Comparison of ENCODE assay signal across 22 cellular contexts in the genomic region with DNA sequence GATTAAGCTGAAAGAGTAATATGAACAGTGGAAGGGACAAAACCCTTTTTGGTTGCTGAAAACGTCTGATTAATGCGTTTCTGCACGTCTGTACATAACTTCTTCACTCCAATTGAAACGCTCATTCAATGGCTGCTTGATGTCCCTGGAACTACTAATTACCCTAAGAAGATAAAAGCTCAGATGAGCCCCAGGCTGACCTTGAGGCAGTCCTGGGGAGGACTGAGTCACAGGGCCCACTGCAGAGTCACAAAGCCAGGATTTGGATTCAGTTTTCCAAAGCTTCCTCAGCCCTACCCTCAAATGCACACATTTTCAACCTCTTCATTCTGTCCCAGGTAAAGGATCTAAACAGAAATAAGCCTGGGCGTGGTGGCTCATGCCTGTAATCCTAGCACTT.
A peak's percentile ranks its signal among the peaks of the same experiment; 100 is the strongest.
DNase-seq lines count a peak whose midpoint lies in the region; ATAC-seq and TF ChIP-seq lines count a peak whose summit lies in the region.
"Had no signal": no experiment of that assay in that cellular context is flagged by ENCODE, and none has a peak within 500 bp of the region (broad histone marks: within the 10 kb centered on the region; RNA-seq: fewer than 3 reads in every experiment).

No MANE protein-coding gene starts in this region.

- no peaks in the 10 kb centered on the region for H3K36me3 ChIP-seq in GM23338 (ENCODE audit: insufficient read depth)
- H3K36me3 ChIP-seq: BE2C; BLaER1 treated with 17β-estradiol and CSF1 and Interleukin-3, amounts not matched to agents 10 nM and 100 nM had no signal

- H3K4me3 ChIP-seq in GM23338 = no peak overlapping the region
- H3K4me3 ChIP-seq: A549; BLaER1 treated with 17β-estradiol and CSF1 and Interleukin-3, amounts not matched to agents 10 nM and 100 nM; GM23248 had no signal

- no peaks in the 10 kb centered on the region for H3F3A ChIP-seq in GM23338 (replicated peaks; ENCODE audit: low read depth)

- intact Hi-C loops in activated T-helper 1 cell treated with anti-CD3 and anti-CD28 coated beads, Interleukin-12 subunit alpha, Interleukin-12 subunit beta, Interleukin-2, Interleukin-4 antibody, amounts not matched to agents 30 ng/mL and 10 ng/mL and 1 ng/mL, durations not matched to agents 14 hours and 24 hours and 36 hours (cut with micrococcal nuclease) = no loop called here

- H3K4me2 ChIP-seq in GM23338 = no peak overlapping the region
- H3K4me2 ChIP-seq: A549 had no signal

- H4K20me1 ChIP-seq in GM23338 (replicated peaks; ENCODE audit: insufficient read depth) = no peaks in the 10 kb centered on the region
- H4K20me1 ChIP-seq: BLaER1 treated with 17β-estradiol and CSF1 and Interleukin-3, amounts not matched to agents 10 nM and 100 nM had no signal

- no peaks in the 10 kb centered on the region for H3K79me2 ChIP-seq in GM23338 (replicated peaks; ENCODE audit: insufficient read depth)

- no peak overlapping the region for H3K27ac ChIP-seq in GM23338 (ENCODE audit: low read depth)
- H3K27ac ChIP-seq: A549; BLaER1 treated with 17β-estradiol and CSF1 and Interleukin-3, amounts not matched to agents 10 nM and 100 nM; GM23248 had no signal

- H3K27ac Mint-ChIP-seq in GM23338 = no peak overlapping the region
- H3K27ac Mint-ChIP-seq in stimulated activated naive B cell treated with anti-CD40 and anti-IgM and Interleukin-4, amounts not matched to agents 10 μg/mL and 1 μg/mL and 100 μg/mL, for 72 hours = peak overlapping the region; percentile 33
- H3K27ac Mint-ChIP-seq in activated T-helper 1 cell treated with anti-CD3 and anti-CD28 coated beads, Interleukin-12 subunit alpha, Interleukin-12 subunit beta, Interleukin-2, Interleukin-4 antibody, amounts not matched to agents 30 ng/mL and 10 ng/mL and 1 ng/mL, durations not matched to agents 14 hours and 24 hours and 36 hours = no peak overlapping the region
- H3K27ac Mint-ChIP-seq: CD4-positive, alpha-beta memory T cell; H9; HFFc6 had no signal

- H3K27me3 Mint-ChIP-seq in GM23338 (ENCODE audit: insufficient read depth, low read depth, poor library complexity) = peaks cover under 1% of the 10 kb centered on the region
- peaks cover 0 to 4% of the 10 kb centered on the region in 2 donors for H3K27me3 Mint-ChIP-seq in stimulated activated naive B cell treated with anti-CD40 and anti-IgM and Interleukin-4, amounts not matched to agents 10 μg/mL and 1 μg/mL and 100 μg/mL, for 72 hours
- H3K27me3 Mint-ChIP-seq in activated T-helper 1 cell treated with anti-CD3 and anti-CD28 coated beads, Interleukin-12 subunit alpha, Interleukin-12 subunit beta, Interleukin-2, Interleukin-4 antibody, amounts not matched to agents 30 ng/mL and 10 ng/mL and 1 ng/mL, durations not matched to agents 14 hours and 24 hours and 36 hours (ENCODE audit: insufficient read depth) = no peaks in the 10 kb centered on the region

- H3K4me1 ChIP-seq in GM23338 (ENCODE audit: insufficient read depth) = no peaks in the 10 kb centered on the region
- H3K4me1 ChIP-seq: A549 had no signal

- peaks cover 13% of the 10 kb centered on the region for H3K9me2 ChIP-seq in GM23338 (ENCODE audit: insufficient read depth)

- H2AFZ ChIP-seq in GM23338 = peak overlapping the region; percentile 72; the same call in 1 of the 2 replicates
- H2AFZ ChIP-seq: GM23248 had no signal

- no peaks in the 10 kb centered on the region for H3K27me3 ChIP-seq in GM23338 (ENCODE audit: insufficient read depth)
- H3K27me3 ChIP-seq: BE2C; BLaER1 treated with 17β-estradiol and CSF1 and Interleukin-3, amounts not matched to agents 10 nM and 100 nM had no signal

- no peaks in the 10 kb centered on the region; the same call in 1 of the 3 replicates for H3K9me3 Mint-ChIP-seq in GM23338
- H3K9me3 Mint-ChIP-seq in stimulated activated naive B cell treated with anti-CD40 and anti-IgM and Interleukin-4, amounts not matched to agents 10 μg/mL and 1 μg/mL and 100 μg/mL, for 72 hours = peaks cover 5 to 9% of the 10 kb centered on the region in 2 donors
- peaks cover 9% of the 10 kb centered on the region for H3K9me3 Mint-ChIP-seq in activated T-helper 1 cell treated with anti-CD3 and anti-CD28 coated beads, Interleukin-12 subunit alpha, Interleukin-12 subunit beta, Interleukin-2, Interleukin-4 antibody, amounts not matched to agents 30 ng/mL and 10 ng/mL and 1 ng/mL, durations not matched to agents 14 hours and 24 hours and 36 hours
- H3K9me3 Mint-ChIP-seq: H9 had no signal

- DNase-seq in EH (ENCODE audit: low read depth) = peak; percentile 20
- DNase-seq in GM23338 (ENCODE audit: low spot score) = no peak
- peak; percentile 36 for DNase-seq in M059J (ENCODE audit: low read depth)
- no peak for DNase-seq in stimulated activated naive B cell treated with anti-CD40 and anti-IgM and Interleukin-4, amounts not matched to agents 10 μg/mL and 1 μg/mL and 100 μg/mL, for 72 hours
- DNase-seq in activated T-helper 1 cell treated with anti-CD3 and anti-CD28 coated beads, Interleukin-12 subunit alpha, Interleukin-12 subunit beta, Interleukin-2, Interleukin-4 antibody, amounts not matched to agents 30 ng/mL and 10 ng/mL and 1 ng/mL, durations not matched to agents 14 hours and 24 hours and 36 hours (ENCODE audit: low spot score) = no peak
- DNase-seq in NCI-H1436 treated with DMSO at 0.1 percent for 48 hours (lab: John Stamatoyannopoulos, UW) = no peak
- DNase-seq: 8988T; ACHN; AML-193; BE2C; Calu3; CD4-positive, alpha-beta memory T cell; COR-L47; DMS53; DMS79 treated with DMSO at 0.1 percent for 48 hours; GF-D8; GM23248; H9; HFFc6 had no signal

- ATAC-seq in GM23338 (no peak), GM21576 (IDR thresholded peaks at IDR 0.05; ENCODE audit: unreplicated experiment) (no peak)
- ATAC-seq in stimulated activated naive B cell treated with anti-CD40 and anti-IgM and Interleukin-4, amounts not matched to agents 10 μg/mL and 1 μg/mL and 100 μg/mL, for 72 hours (replicated peaks) = no peak
- ATAC-seq: A549 had no signal

- no peak for TF ChIP-seq CTCF in GM23338 (conservative IDR thresholded peaks at IDR 0.05; ENCODE audit: low read depth in 2 of 2)

- no peaks in the 10 kb centered on the region; the same call in 2 of the 3 replicates for H3K36me3 Mint-ChIP-seq in GM23338 (ENCODE audit: low read depth)
- H3K36me3 Mint-ChIP-seq in stimulated activated naive B cell treated with anti-CD40 and anti-IgM and Interleukin-4, amounts not matched to agents 10 μg/mL and 1 μg/mL and 100 μg/mL, for 72 hours = peaks cover 0 to 9% of the 10 kb centered on the region in 2 donors
- H3K36me3 Mint-ChIP-seq in activated T-helper 1 cell treated with anti-CD3 and anti-CD28 coated beads, Interleukin-12 subunit alpha, Interleukin-12 subunit beta, Interleukin-2, Interleukin-4 antibody, amounts not matched to agents 30 ng/mL and 10 ng/mL and 1 ng/mL, durations not matched to agents 14 hours and 24 hours and 36 hours (ENCODE audit: low read depth) = peaks cover 2% of the 10 kb centered on the region
- H3K36me3 Mint-ChIP-seq: CD4-positive, alpha-beta memory T cell had no signal

- H3K4me3 Mint-ChIP-seq in GM23338 = no peak overlapping the region
- H3K4me3 Mint-ChIP-seq in stimulated activated naive B cell treated with anti-CD40 and anti-IgM and Interleukin-4, amounts not matched to agents 10 μg/mL and 1 μg/mL and 100 μg/mL, for 72 hours = no peak overlapping the region
- H3K4me3 Mint-ChIP-seq in activated T-helper 1 cell treated with anti-CD3 and anti-CD28 coated beads, Interleukin-12 subunit alpha, Interleukin-12 subunit beta, Interleukin-2, Interleukin-4 antibody, amounts not matched to agents 30 ng/mL and 10 ng/mL and 1 ng/mL, durations not matched to agents 14 hours and 24 hours and 36 hours = no peak overlapping the region
- H3K4me3 Mint-ChIP-seq: CD4-positive, alpha-beta memory T cell; H9; HFFc6 had no signal

- peaks cover 6% of the 10 kb centered on the region for H3K4me1 Mint-ChIP-seq in GM23338
- peaks cover 5 to 7% of the 10 kb centered on the region in 2 donors for H3K4me1 Mint-ChIP-seq in stimulated activated naive B cell treated with anti-CD40 and anti-IgM and Interleukin-4, amounts not matched to agents 10 μg/mL and 1 μg/mL and 100 μg/mL, for 72 hours
- peaks cover 11% of the 10 kb centered on the region for H3K4me1 Mint-ChIP-seq in activated T-helper 1 cell treated with anti-CD3 and anti-CD28 coated beads, Interleukin-12 subunit alpha, Interleukin-12 subunit beta, Interleukin-2, Interleukin-4 antibody, amounts not matched to agents 30 ng/mL and 10 ng/mL and 1 ng/mL, durations not matched to agents 14 hours and 24 hours and 36 hours (ENCODE audit: low read depth)

TF ChIP-seq in GM23338, 12 proteins besides CTCF, POLR2A, EP300 and RAD21 (continues in another document):
- TF ChIP-seq EZH2phosphoT487 (IDR thresholded peaks at IDR 0.05; ENCODE audit: unreplicated experiment) (no peak), ZNF114 (CRISPR knock-in tag; IDR thresholded peaks at IDR 0.05) (no peak), NANOG (IDR thresholded peaks at IDR 0.05; ENCODE audit: borderline replicate concordance) (no peak)

Comparison
In these comparisons a context has a peak if more than half of its experiments do, and no peak if none do; other contexts are left out.
1. DNase-seq: peak in EH (single experiment) and M059J (single experiment); none in GM23338 (single experiment), stimulated activated naive B cell treated with anti-CD40 and anti-IgM and Interleukin-4, amounts not matched to agents 10 μg/mL and 1 μg/mL and 100 μg/mL, for 72 hours (single experiment), activated T-helper 1 cell treated with anti-CD3 and anti-CD28 coated beads, Interleukin-12 subunit alpha, Interleukin-12 subunit beta, Interleukin-2, Interleukin-4 antibody, amounts not matched to agents 30 ng/mL and 10 ng/mL and 1 ng/mL, durations not matched to agents 14 hours and 24 hours and 36 hours (single experiment) and NCI-H1436 treated with DMSO at 0.1 percent for 48 hours (single experiment).